Comparison of ENCODE assay signal across 15 cellular contexts in genomic region chr14:94689985-94690400, GRCh38.
DNase-seq lines count a peak whose midpoint lies in the region; ATAC-seq and TF ChIP-seq lines count a peak whose summit lies in the region.
"Had no signal": no experiment of that assay in that cellular context is flagged by ENCODE, and none has a peak within 500 bp of the region (broad histone marks: within the 10 kb centered on the region; RNA-seq: fewer than 3 reads in every experiment).

No MANE protein-coding gene starts in this region.

- peak overlapping the region; percentile 71 for H3K4me2 ChIP-seq in osteoblast (ENCODE audit: insufficient read depth, low read length)

- peak overlapping the region; percentile 68 for H2AFZ ChIP-seq in osteoblast (ENCODE audit: low read length)

- H4K20me1 ChIP-seq in osteoblast (ENCODE audit: insufficient read depth, low read length) = no peaks in the 10 kb centered on the region

- no peaks in the 10 kb centered on the region for H3K79me2 ChIP-seq in osteoblast (ENCODE audit: insufficient read depth, low read length)

- H3K27ac Mint-ChIP-seq in endodermal cell = no peak overlapping the region
- H3K27ac Mint-ChIP-seq: activated CD4-positive, alpha-beta memory T cell treated with anti-CD3 and anti-CD28 coated beads for 36 hours; activated naive CD8-positive, alpha-beta T cell treated with anti-CD3 and anti-CD28 coated beads, Interleukin-2, amount 10 ng/mL, durations not matched to agents 7 days and 5 days; natural killer cell treated with Interleukin-12 subunit alpha and Interleukin-12 subunit beta and Interleukin-15 and Interleukin-18, amount 100 ng/mL, for 72 hours; T-cell had no signal

- H3K9me3 ChIP-seq in ES-I3 (ENCODE audit: control insufficient read depth, insufficient read depth, low read length) = no peaks in the 10 kb centered on the region
- no peaks in the 10 kb centered on the region for H3K9me3 ChIP-seq in endodermal cell (ENCODE audit: control insufficient read depth, low read length)
- no peaks in the 10 kb centered on the region for H3K9me3 ChIP-seq in osteoblast (ENCODE audit: low read depth, low read length)
- H3K9me3 ChIP-seq: breast epithelium had no signal

- DNase-seq in NCI-H69 (lab: John Stamatoyannopoulos, UW) = peak; percentile 21
- no peak for DNase-seq in endodermal cell
- no peak for DNase-seq in osteoblast (ENCODE audit: insufficient read length, low spot score, missing footprints)
- no peak for DNase-seq in NOMO-1 treated with dmso at 0.1 percent for 144 hours (lab: John Stamatoyannopoulos, UW; ENCODE audit: unreplicated experiment)
- no peak for DNase-seq in NCI-H2029 (lab: John Stamatoyannopoulos, UW)
- DNase-seq in NCI-H187 (lab: John Stamatoyannopoulos, UW) = no peak
- DNase-seq: GOT3 had no signal

- no peak overlapping the region for H3K27ac ChIP-seq in endodermal cell (ENCODE audit: low read depth, low read length)
- H3K27ac ChIP-seq in osteoblast (ENCODE audit: low read depth, low read length) = no peak overlapping the region
- H3K27ac ChIP-seq: breast epithelium, WERI-Rb-1 had no signal

- H3K27me3 ChIP-seq in endodermal cell (ENCODE audit: control insufficient read depth, insufficient read depth, low read length, poor library complexity, severe bottlenecking) = no peaks in the 10 kb centered on the region
- no peaks in the 10 kb centered on the region for H3K27me3 ChIP-seq in osteoblast (ENCODE audit: insufficient read depth, low read length)
- H3K27me3 ChIP-seq: breast epithelium had no signal

- ATAC-seq in GM18517 (IDR thresholded peaks at IDR 0.05; ENCODE audit: unreplicated experiment) = no peak

- no peaks in the 10 kb centered on the region for H3K36me3 Mint-ChIP-seq in endodermal cell (ENCODE audit: low read depth)
- H3K36me3 Mint-ChIP-seq: activated CD4-positive, alpha-beta memory T cell treated with anti-CD3 and anti-CD28 coated beads for 36 hours; activated naive CD8-positive, alpha-beta T cell treated with anti-CD3 and anti-CD28 coated beads, Interleukin-2, amount 10 ng/mL, durations not matched to agents 7 days and 5 days; natural killer cell treated with Interleukin-12 subunit alpha and Interleukin-12 subunit beta and Interleukin-15 and Interleukin-18, amount 100 ng/mL, for 72 hours; T-cell had no signal

- peaks cover 18% of the 10 kb centered on the region for H3K4me1 Mint-ChIP-seq in endodermal cell

- peaks cover 10% of the 10 kb centered on the region; the same call in 1 of the 2 replicates for H3K4me1 ChIP-seq in ES-I3 (ENCODE audit: insufficient read depth, low read length)
- peaks cover 5% of the 10 kb centered on the region for H3K4me1 ChIP-seq in endodermal cell (ENCODE audit: control insufficient read depth, insufficient read depth, low read length)
- peaks cover 13% of the 10 kb centered on the region for H3K4me1 ChIP-seq in osteoblast (ENCODE audit: insufficient read depth, low read length)

- H3K4me3 Mint-ChIP-seq in endodermal cell = peak overlapping the region; percentile 13
- H3K4me3 Mint-ChIP-seq: activated CD4-positive, alpha-beta memory T cell treated with anti-CD3 and anti-CD28 coated beads for 36 hours; activated naive CD8-positive, alpha-beta T cell treated with anti-CD3 and anti-CD28 coated beads, Interleukin-2, amount 10 ng/mL, durations not matched to agents 7 days and 5 days; natural killer cell treated with Interleukin-12 subunit alpha and Interleukin-12 subunit beta and Interleukin-15 and Interleukin-18, amount 100 ng/mL, for 72 hours; T-cell had no signal

- no peak overlapping the region for H3K4me3 ChIP-seq in endodermal cell (ENCODE audit: low read length)
- no peak overlapping the region for H3K4me3 ChIP-seq in osteoblast (ENCODE audit: insufficient read depth, low read length)

- H3K9ac ChIP-seq in ES-I3 (ENCODE audit: low read depth, low read length) (0 out of 2 replicates have a peak overlapping the region, but pooled peaks have one; percentile 8), endodermal cell (ENCODE audit: extremely low read depth, low read length, poor library complexity, severe bottlenecking) (no peak overlapping the region)

- H3K36me3 ChIP-seq in ES-I3 (ENCODE audit: insufficient read depth, low read length) = no peaks in the 10 kb centered on the region
- no peaks in the 10 kb centered on the region for H3K36me3 ChIP-seq in endodermal cell (ENCODE audit: control insufficient read depth, insufficient read depth, low read length)
- no peaks in the 10 kb centered on the region for H3K36me3 ChIP-seq in osteoblast (ENCODE audit: insufficient read depth, low read length)
- H3K36me3 ChIP-seq: breast epithelium, WERI-Rb-1 had no signal

- peaks cover 18% of the 10 kb centered on the region for H3K27me3 Mint-ChIP-seq in endodermal cell (ENCODE audit: insufficient read depth)

- H3K9me3 Mint-ChIP-seq in endodermal cell = no peaks in the 10 kb centered on the region
- H3K9me3 Mint-ChIP-seq: activated CD4-positive, alpha-beta memory T cell treated with anti-CD3 and anti-CD28 coated beads for 36 hours; activated naive CD8-positive, alpha-beta T cell treated with anti-CD3 and anti-CD28 coated beads, Interleukin-2, amount 10 ng/mL, durations not matched to agents 7 days and 5 days; natural killer cell treated with Interleukin-12 subunit alpha and Interleukin-12 subunit beta and Interleukin-15 and Interleukin-18, amount 100 ng/mL, for 72 hours; T-cell had no signal

- 76 to 86% methylated on average over 13 to 18 of the region's 18 CpGs for WGBS in endodermal cell (ENCODE audit: insufficient coverage in 1 of 2, insufficient read length in 1 of 2), 2 experiments

- no peak for TF ChIP-seq CTCF in endodermal cell (conservative IDR thresholded peaks at IDR 0.05)
- TF ChIP-seq CTCF in osteoblast (IDR thresholded peaks at IDR 0.05; ENCODE audit: extremely low read depth, low read depth, low read length) = no peak
